Comparison of ENCODE assay signal across 8 cellular contexts in the genomic region with DNA sequence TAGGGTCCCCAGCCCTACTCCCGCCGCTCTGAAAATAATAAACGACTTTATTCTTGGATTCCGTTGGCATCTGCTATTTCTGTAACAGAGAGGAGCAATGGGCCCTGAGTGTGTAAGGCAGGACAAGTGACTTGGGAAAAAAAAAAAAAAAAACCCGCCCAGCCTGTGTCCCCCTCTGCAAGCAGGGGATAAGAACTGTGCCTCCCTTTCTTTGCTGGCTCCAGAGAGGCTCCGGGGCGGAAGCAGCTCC. TPM values are rescaled to one million over a fixed set of nuclear protein-coding genes. Genes with fewer than 3 reads are reported as not detected.
DNase-seq lines count a peak whose midpoint lies in the region; ATAC-seq, FAIRE-seq and TF ChIP-seq lines count a peak whose summit lies in the region.

No MANE protein-coding gene starts in this region.

- POLR2A ChIA-PET in BJ (lab: Charles Lee) (interaction anchor here (0.7 to 1.0 kb wide), 2 partner anchors 11 to 513 kb away, joined by 4 to 8 read pairs; no protein-coding TSS in a partner anchor), H1 (lab: Charles Lee; ENCODE audit: partially characterized antibody) (interaction anchor here (0.9 to 11.9 kb wide), 2 partner anchors 17 to 38 kb away, joined by 3 to 190 read pairs; a partner anchor contains a TSS)

- H3K36me3 ChIP-seq in BJ (ENCODE audit: control insufficient read depth, insufficient read depth, low read length) (no peaks in the 10 kb centered on the region), NT2/D1 (ENCODE audit: insufficient read depth, insufficient read length, low read length) (peaks cover 8% of the 10 kb centered on the region), H1 (ENCODE audit: control insufficient read depth in 2 of 4, insufficient read depth in 4 of 4, low read length in 3 of 4) (no peaks in the 10 kb centered on the region), neural cell (ENCODE audit: insufficient read depth, low read length) (no peaks in the 10 kb centered on the region)

- H3K79me1 ChIP-seq in H1 (ENCODE audit: low read depth, low read length): no peaks in the 10 kb centered on the region; the same call in 1 of the 2 replicates

- H4K91ac ChIP-seq in H1 (replicated peaks; ENCODE audit: insufficient read length, low read length): no peak overlapping the region

- H3K4me3 ChIP-seq in BJ (ENCODE audit: low read depth, low read length) (peak overlapping the region; percentile 78), NT2/D1 (ENCODE audit: insufficient read length, low read depth) (no peak overlapping the region), H1 (ENCODE audit: extremely low read depth in 1 of 4, insufficient read depth in 2 of 4, low read depth in 3 of 4, low read length in 4 of 4) (peak overlapping the region; percentile 70 to 80 (median 76); a peak in 7 of 8 replicates), neural cell (ENCODE audit: low read length) (peak overlapping the region; percentile 94)

- H2AK5ac ChIP-seq in H1 (ENCODE audit: low read depth, low read length): no peak overlapping the region

- no peak overlapping the region for H3K14ac ChIP-seq in H1 (ENCODE audit: insufficient read length)

- no peak overlapping the region for H2BK5ac ChIP-seq in H1 (ENCODE audit: low read depth, low read length)

- H2BK15ac ChIP-seq in H1 (ENCODE audit: low read length): no peak overlapping the region

- FAIRE-seq in H1 (lab: Jason Lieb, UNC): no peak

- H3K79me2 ChIP-seq in H1 (ENCODE audit: control insufficient read depth in 1 of 2, insufficient read depth in 2 of 2, low read length in 2 of 2) (no peaks in the 10 kb centered on the region), neural cell (replicated peaks; ENCODE audit: insufficient read depth, low read length) (peaks cover 6% of the 10 kb centered on the region)

- DNase-seq in BJ (ENCODE audit: low read depth) (no peak), NT2/D1 (ENCODE audit: low read depth, low spot score) (no peak), H1 (ENCODE audit: low read depth in 1 of 2, low spot score in 2 of 2) (no peak), DMS114 treated with DMSO at 0.1 percent for 48 hours (lab: John Stamatoyannopoulos, UW; ENCODE audit: unreplicated experiment) (no peak), NCI-H2107 (lab: John Stamatoyannopoulos, UW) (no peak), KG1 (lab: John Stamatoyannopoulos, UW) (no peak)

- no peak overlapping the region for H2BK12ac ChIP-seq in H1 (ENCODE audit: low read depth, low read length)

- H3K27me3 ChIP-seq in BJ (ENCODE audit: control insufficient read depth, insufficient read depth, low read length): no peaks in the 10 kb centered on the region
- H3K27me3 ChIP-seq in NT2/D1 (ENCODE audit: insufficient read depth, insufficient read length): peaks cover 13% of the 10 kb centered on the region
- H3K27me3 ChIP-seq in H1 (replicated peaks in 1 of 4; ENCODE audit: control insufficient read depth in 3 of 4, extremely low read depth in 1 of 4, insufficient read depth in 3 of 4, low read length in 3 of 4): peaks cover 0 to 9% (median 6%) of the 10 kb centered on the region in 4 experiments; a peak in 4 of 7 replicates
- H3K27me3 ChIP-seq in neural cell (ENCODE audit: insufficient read depth, low read depth, low read length): peaks cover 8% of the 10 kb centered on the region

- H3K4ac ChIP-seq in H1 (replicated peaks; ENCODE audit: insufficient read length, low read depth, low read length): no peak overlapping the region

- 26% methylated on average over 6 of the region's 7 CpGs; no CpG with 5 or more reads in 1 of the 2 experiments for WGBS in H1 (ENCODE audit: extremely low coverage in 1 of 2, insufficient coverage in 1 of 2, insufficient read length in 1 of 2, insufficient replicate concordance in 2 of 2, low coverage in 1 of 2, low lambda C conversion rate in 2 of 2, missing lambda C conversion rate in 1 of 2), 2 experiments

- H3K4me2 ChIP-seq in H1 (ENCODE audit: insufficient read depth in 1 of 2, low read depth in 2 of 2, low read length in 2 of 2) (peak overlapping the region; percentile 87 to 97), neural cell (ENCODE audit: low read length) (peak overlapping the region; percentile 70)

- H4K8ac ChIP-seq in H1 (ENCODE audit: extremely low read depth, insufficient read depth, low read length): peak overlapping the region; percentile 73; the same call in 1 of the 2 replicates

- TF ChIP-seq CTCF in BJ (IDR thresholded peaks at IDR 0.05; ENCODE audit: insufficient read depth, low read depth, low read length) (no peak), H1 (IDR thresholded peaks at IDR 0.05; ENCODE audit: control extremely low read depth in 1 of 3, insufficient read depth in 1 of 3, low read depth in 1 of 3, low read length in 3 of 3) (no peak), neural cell (IDR thresholded peaks at IDR 0.05; ENCODE audit: poor library complexity, severe bottlenecking) (no peak)

- H3K18ac ChIP-seq in H1 (ENCODE audit: extremely low read depth, low read length): peak overlapping the region; percentile 71

- H2AFZ ChIP-seq in H1 (ENCODE audit: low read length) (no peak overlapping the region), neural cell (ENCODE audit: low read depth, low read length) (peak overlapping the region; percentile 72)

- TF ChIP-seq EP300 in H1 (IDR thresholded peaks at IDR 0.05; ENCODE audit: borderline replicate concordance in 1 of 2, low read depth in 2 of 2, low read length in 2 of 2): no peak
- TF ChIP-seq EP300 in neural cell (conservative IDR thresholded peaks at IDR 0.05; ENCODE audit: poor library complexity, severe bottlenecking): no peak

- no peak overlapping the region for H4K5ac ChIP-seq in H1 (ENCODE audit: insufficient read length, low read depth, low read length)

- ATAC-seq in HG02642 (IDR thresholded peaks at IDR 0.05; ENCODE audit: poor library complexity, unreplicated experiment): no peak

- no peaks in the 10 kb centered on the region for H3F3A ChIP-seq in neural cell (ENCODE audit: insufficient read depth, low read length, poor library complexity, severe bottlenecking)

- H3K4me1 ChIP-seq in NT2/D1 (ENCODE audit: insufficient read depth, insufficient read length) (peaks cover 35% of the 10 kb centered on the region), H1 (replicated peaks in 1 of 4; ENCODE audit: control insufficient read depth in 3 of 4, insufficient read depth in 4 of 4, low read length in 3 of 4) (peaks cover 0 to 37% (median 18%) of the 10 kb centered on the region in 4 experiments; a peak in 6 of 7 replicates)

- TF ChIP-seq POLR2A in H1 (IDR thresholded peaks at IDR 0.05; ENCODE audit: control extremely low read depth in 1 of 2, low read depth in 2 of 2, low read length in 2 of 2): no peak

- no peak overlapping the region for H2BK20ac ChIP-seq in H1 (ENCODE audit: low read length)

- H2BK120ac ChIP-seq in H1 (replicated peaks; ENCODE audit: low read depth, low read length): no peak overlapping the region

- H3K9me2 ChIP-seq in neural cell (ENCODE audit: insufficient read depth, low read length): no peaks in the 10 kb centered on the region

- H3K9me3 ChIP-seq in NT2/D1 (ENCODE audit: insufficient read depth, low read length): no peaks in the 10 kb centered on the region
- no peaks in the 10 kb centered on the region for H3K9me3 ChIP-seq in H1 (ENCODE audit: insufficient read depth in 2 of 2, low read depth in 1 of 2, low read length in 1 of 2)
- no peaks in the 10 kb centered on the region for H3K9me3 ChIP-seq in neural cell (ENCODE audit: low read length)

- TF ChIP-seq RAD21 in H1 (IDR thresholded peaks at IDR 0.05 in 1 of 2, conservative IDR thresholded peaks at IDR 0.05 in 1 of 2; ENCODE audit: low read depth in 2 of 2, low read length in 2 of 2) (no peak), neural cell (conservative IDR thresholded peaks at IDR 0.05) (no peak)

- H3K56ac ChIP-seq in H1 (replicated peaks; ENCODE audit: insufficient read length, low read depth, low read length): no peak overlapping the region

- H3K23me2 ChIP-seq in H1 (ENCODE audit: low read depth, low read length): peaks cover 21% of the 10 kb centered on the region

- H3K27ac ChIP-seq in H1 (ENCODE audit: low read depth, low read length) (no peak overlapping the region), neural cell (ENCODE audit: low read length) (peak overlapping the region; percentile 88)

- H3K23ac ChIP-seq in H1 (ENCODE audit: insufficient read length): no peak overlapping the region

- peaks cover 0 to 2% of the 10 kb centered on the region in 2 experiments for H4K20me1 ChIP-seq in H1 (replicated peaks in 1 of 2; ENCODE audit: control insufficient read depth in 1 of 2, insufficient read depth in 2 of 2, low read length in 2 of 2)
- H4K20me1 ChIP-seq in neural cell (ENCODE audit: insufficient read depth): no peaks in the 10 kb centered on the region

- CTCF ChIA-PET in BJ (lab: Yijun Ruan, JAX) (no interaction called here), H1 (lab: Charles Lee; ENCODE audit: partially characterized antibody) (interaction anchor here (8.6 kb wide), 1 partner anchor 24 kb away, joined by 51 read pairs; a partner anchor contains a TSS)

- H3K9ac ChIP-seq in NT2/D1 (ENCODE audit: insufficient read length, low read depth): peak overlapping the region; percentile 77
- H3K9ac ChIP-seq in H1 (replicated peaks in 1 of 4; ENCODE audit: extremely low read depth in 1 of 4, low read depth in 3 of 4, low read length in 3 of 4): no peak overlapping the region; a peak in 1 of 7 replicates
- H3K9ac ChIP-seq in neural cell (ENCODE audit: low read length): peak overlapping the region; percentile 88

RNA-seq across cellular contexts. Expression of a gene that starts 0.5 kb away (rescaled TPM):
- 23.5 and 42.1 TPM in 2 replicates for polyA plus RNA-seq in BJ (2011; rRNA removed)
- polyA minus RNA-seq in BJ (2011; rRNA and poly(A)+ RNA removed): 11.4 and 23.1 TPM in 2 replicates
- 14.6 and 17.8 TPM in 2 replicates for total RNA-seq in H1 (2021; fragmentation: NEBNext Ultra II Directional; extraction: Animal tissue kit (Norgen Biotek cat#: 25700))
- polyA plus RNA-seq in H1 (2011; rRNA removed): 31.0 and 34.0 TPM in 2 replicates
- polyA plus RNA-seq in H1 (2011; cell fraction: cytosol; rRNA removed): 25.0 TPM
- polyA plus RNA-seq in H1 (2011; cell fraction: nucleus; rRNA removed): 66.8 TPM
- 25.2 to 30.5 TPM (median 27.3 TPM) in 4 replicates for polyA plus RNA-seq in H1 (2012, experiment 1 of 2)
- polyA plus RNA-seq in H1 (2012, experiment 2 of 2): 22.9 TPM
- polyA plus RNA-seq in H1 (2013, experiment 1 of 2): 25.9 TPM
- polyA plus RNA-seq in H1 (2013, experiment 2 of 2): 23.8 TPM
- 8.7 and 13.7 TPM in 2 replicates for polyA minus RNA-seq in H1 (2011; rRNA and poly(A)+ RNA removed)
- polyA minus RNA-seq in H1 (2011; cell fraction: cytosol; rRNA and poly(A)+ RNA removed): 10.3 TPM
- 7.9 TPM for polyA minus RNA-seq in H1 (2011; cell fraction: nucleus; rRNA and poly(A)+ RNA removed)
- polyA plus RNA-seq in neural cell: 20.3 and 23.9 TPM in 2 replicates
- 11.4 and 16.1 TPM in 2 replicates for polyA minus RNA-seq in neural cell

RNA-seq across cellular contexts. Expression of a gene that starts 3.8 kb away (rescaled TPM):
- polyA plus RNA-seq in BJ (2011; rRNA removed) (40.5 and 51.2 TPM in 2 replicates), H1 (2011; rRNA removed) (69.0 and 97.1 TPM in 2 replicates), neural cell (47.3 and 62.1 TPM in 2 replicates)
- 19.1 and 19.5 TPM in 2 replicates for polyA minus RNA-seq in BJ (2011; rRNA and poly(A)+ RNA removed)
- 43.4 and 51.5 TPM in 2 replicates for total RNA-seq in H1 (2021; fragmentation: NEBNext Ultra II Directional; extraction: Animal tissue kit (Norgen Biotek cat#: 25700))
- polyA plus RNA-seq in H1 (2011; cell fraction: cytosol; rRNA removed): 58.7 TPM
- polyA plus RNA-seq in H1 (2011; cell fraction: nucleus; rRNA removed): 91.2 TPM
- 28.1 to 49.3 TPM (median 43.2 TPM) in 4 replicates for polyA plus RNA-seq in H1 (2012, experiment 1 of 2)
- polyA plus RNA-seq in H1 (2012, experiment 2 of 2): 35.6 TPM
- 83.6 TPM for polyA plus RNA-seq in H1 (2013, experiment 1 of 2)
- 79.8 TPM for polyA plus RNA-seq in H1 (2013, experiment 2 of 2)
- polyA minus RNA-seq in H1 (2011; rRNA and poly(A)+ RNA removed): 14.0 and 18.0 TPM in 2 replicates
- polyA minus RNA-seq in H1 (2011; cell fraction: cytosol; rRNA and poly(A)+ RNA removed): 31.9 TPM
- polyA minus RNA-seq in H1 (2011; cell fraction: nucleus; rRNA and poly(A)+ RNA removed): 26.1 TPM
- 16.4 and 21.2 TPM in 2 replicates for polyA minus RNA-seq in neural cell

RNA-seq across cellular contexts. Expression of a gene that starts 3.9 kb away (rescaled TPM):
- polyA plus RNA-seq in BJ (2011; rRNA removed): 30.7 and 53.1 TPM in 2 replicates
- 39.8 and 58.9 TPM in 2 replicates for polyA minus RNA-seq in BJ (2011; rRNA and poly(A)+ RNA removed)
- 34.5 and 39.7 TPM in 2 replicates for total RNA-seq in H1 (2021; fragmentation: NEBNext Ultra II Directional; extraction: Animal tissue kit (Norgen Biotek cat#: 25700))
- polyA plus RNA-seq in H1 (2011; rRNA removed): 74.6 and 102 TPM in 2 replicates
- 65.6 TPM for polyA plus RNA-seq in H1 (2011; cell fraction: cytosol; rRNA removed)
- 135 TPM for polyA plus RNA-seq in H1 (2011; cell fraction: nucleus; rRNA removed)
- polyA plus RNA-seq in H1 (2012, experiment 1 of 2): 36.0 to 51.1 TPM (median 49.9 TPM) in 4 replicates
- polyA plus RNA-seq in H1 (2012, experiment 2 of 2): 67.7 TPM
- 66.7 TPM for polyA plus RNA-seq in H1 (2013, experiment 1 of 2)
- polyA plus RNA-seq in H1 (2013, experiment 2 of 2): 64.4 TPM
- polyA minus RNA-seq in H1 (2011; rRNA and poly(A)+ RNA removed): 21.2 and 24.8 TPM in 2 replicates
- 19.4 TPM for polyA minus RNA-seq in H1 (2011; cell fraction: cytosol; rRNA and poly(A)+ RNA removed)
- polyA minus RNA-seq in H1 (2011; cell fraction: nucleus; rRNA and poly(A)+ RNA removed): 29.0 TPM
- 67.2 and 75.8 TPM in 2 replicates for polyA plus RNA-seq in neural cell
- polyA minus RNA-seq in neural cell: 17.0 and 23.3 TPM in 2 replicates

RNA-seq across cellular contexts. Expression of a gene that starts 4.5 kb away (rescaled TPM):
- polyA plus RNA-seq in BJ (2011; rRNA removed) (10.2 and 13.2 TPM in 2 replicates), H1 (2011; rRNA removed) (9.3 and 11.4 TPM in 2 replicates), neural cell (4.8 and 6.1 TPM in 2 replicates)
- 4.9 and 10.0 TPM in 2 replicates for polyA minus RNA-seq in BJ (2011; rRNA and poly(A)+ RNA removed)
- 46.1 and 49.6 TPM in 2 replicates for total RNA-seq in H1 (2021; fragmentation: NEBNext Ultra II Directional; extraction: Animal tissue kit (Norgen Biotek cat#: 25700))
- polyA plus RNA-seq in H1 (2011; cell fraction: cytosol; rRNA removed): 8.7 TPM
- polyA plus RNA-seq in H1 (2011; cell fraction: nucleus; rRNA removed): 14.7 TPM
- polyA plus RNA-seq in H1 (2012, experiment 1 of 2): 43.8 to 51.1 TPM (median 49.1 TPM) in 4 replicates
- 70.8 TPM for polyA plus RNA-seq in H1 (2012, experiment 2 of 2)
- polyA plus RNA-seq in H1 (2013, experiment 1 of 2): 32.6 TPM
- polyA plus RNA-seq in H1 (2013, experiment 2 of 2): 31.8 TPM
- polyA minus RNA-seq in H1 (2011; rRNA and poly(A)+ RNA removed): 2.2 and 6.1 TPM in 2 replicates
- 9.4 TPM for polyA minus RNA-seq in H1 (2011; cell fraction: cytosol; rRNA and poly(A)+ RNA removed)
- polyA minus RNA-seq in H1 (2011; cell fraction: nucleus; rRNA and poly(A)+ RNA removed): 6.5 TPM
- polyA minus RNA-seq in neural cell: 2.8 and 2.9 TPM in 2 replicates

RNA-seq across cellular contexts. Expression of a gene that starts 11.0 kb away (rescaled TPM):
- polyA plus RNA-seq in BJ (2011; rRNA removed): 65.6 and 76.2 TPM in 2 replicates
- 30.6 and 45.1 TPM in 2 replicates for polyA minus RNA-seq in BJ (2011; rRNA and poly(A)+ RNA removed)
- total RNA-seq in H1 (2021; fragmentation: NEBNext Ultra II Directional; extraction: Animal tissue kit (Norgen Biotek cat#: 25700)): 41.7 and 43.2 TPM in 2 replicates
- polyA plus RNA-seq in H1 (2011; rRNA removed): 52.5 and 67.3 TPM in 2 replicates
- polyA plus RNA-seq in H1 (2011; cell fraction: cytosol; rRNA removed): 68.9 TPM
- 41.9 TPM for polyA plus RNA-seq in H1 (2011; cell fraction: nucleus; rRNA removed)
- 82.9 to 116 TPM (median 94.9 TPM) in 4 replicates for polyA plus RNA-seq in H1 (2012, experiment 1 of 2)
- 63.5 TPM for polyA plus RNA-seq in H1 (2012, experiment 2 of 2)
- polyA plus RNA-seq in H1 (2013, experiment 1 of 2): 59.3 TPM
- polyA plus RNA-seq in H1 (2013, experiment 2 of 2): 69.6 TPM
- 10.7 and 10.8 TPM in 2 replicates for polyA minus RNA-seq in H1 (2011; rRNA and poly(A)+ RNA removed)
- 26.5 TPM for polyA minus RNA-seq in H1 (2011; cell fraction: cytosol; rRNA and poly(A)+ RNA removed)
- 14.5 TPM for polyA minus RNA-seq in H1 (2011; cell fraction: nucleus; rRNA and poly(A)+ RNA removed)
- 36.9 and 47.4 TPM in 2 replicates for polyA plus RNA-seq in neural cell
- polyA minus RNA-seq in neural cell: 13.1 and 17.8 TPM in 2 replicates

Comparison
In these comparisons a context has a peak if more than half of its experiments do, and no peak if none do; other contexts are left out.
1. H3K9ac ChIP-seq: peak in NT2/D1 (single experiment) and neural cell (single experiment); none in H1 (0 of 4).